1 cellular context compared by ENCODE assay signal in genomic region chr17:61505846-61506627, GRCh38.
TF ChIP-seq lines count a peak whose summit lies in the region.

No MANE protein-coding gene starts in this region.

TF ChIP-seq in HepG2, 621 proteins besides CTCF, POLR2A, EP300 and RAD21 (continued from another document and continues in another):
- no peak for TF ChIP-seq ZSCAN5A (CRISPR knock-in tag; IDR thresholded peaks at IDR 0.05; ENCODE audit: borderline replicate concordance)
- no peak for TF ChIP-seq CREB1 (IDR thresholded peaks at IDR 0.05)
- no peak for TF ChIP-seq CREB1 (CRISPR knock-in tag; IDR thresholded peaks at IDR 0.05)
- TF ChIP-seq KMT2B (CRISPR knock-in tag; IDR thresholded peaks at IDR 0.05) = no peak
- TF ChIP-seq ESRRA (CRISPR knock-in tag; IDR thresholded peaks at IDR 0.05; ENCODE audit: low read depth) = no peak
- TF ChIP-seq ZNF18 (CRISPR knock-in tag; IDR thresholded peaks at IDR 0.05; ENCODE audit: insufficient replicate concordance) = peak; percentile 94
- no peak for TF ChIP-seq CHD4 (IDR thresholded peaks at IDR 0.05; ENCODE audit: borderline replicate concordance, low read length)
- no peak for TF ChIP-seq HNRNPL (IDR thresholded peaks at IDR 0.05; ENCODE audit: low read depth, low read length)
- TF ChIP-seq ZNF746 (CRISPR knock-in tag; IDR thresholded peaks at IDR 0.05) = no peak
- TF ChIP-seq TBX3 (IDR thresholded peaks at IDR 0.05; ENCODE audit: borderline replicate concordance) = no peak
- peak; percentile 59 for TF ChIP-seq TEAD3 (CRISPR knock-in tag; optimal IDR thresholded peaks at IDR 0.05; ENCODE audit: borderline replicate concordance)
- no peak for TF ChIP-seq MLLT10 (CRISPR knock-in tag; IDR thresholded peaks at IDR 0.05)
- TF ChIP-seq SNAPC2 (CRISPR knock-in tag; IDR thresholded peaks at IDR 0.05) = no peak
- 0 out of 2 replicates have a peak, but pooled peaks have one; percentile 18 for TF ChIP-seq ZNF605 (CRISPR knock-in tag; IDR thresholded peaks at IDR 0.05)
- TF ChIP-seq MIER3 (CRISPR knock-in tag; IDR thresholded peaks at IDR 0.05; ENCODE audit: borderline replicate concordance) = no peak
- TF ChIP-seq ZNF512 (CRISPR knock-in tag; IDR thresholded peaks at IDR 0.05) = peak; percentile 90; the same call in 1 of the 2 replicates
- peak; percentile 74; the same call in 1 of the 2 replicates for TF ChIP-seq ZNF512B (CRISPR knock-in tag; IDR thresholded peaks at IDR 0.05; ENCODE audit: borderline replicate concordance)
- no peak for TF ChIP-seq MAX (IDR thresholded peaks at IDR 0.05)
- TF ChIP-seq TFDP1 (CRISPR knock-in tag; IDR thresholded peaks at IDR 0.05; ENCODE audit: borderline replicate concordance) = no peak
- no peak for TF ChIP-seq ZNF597 (CRISPR knock-in tag; IDR thresholded peaks at IDR 0.05)
- TF ChIP-seq KDM6A (CRISPR knock-in tag; IDR thresholded peaks at IDR 0.05; ENCODE audit: low read depth) = no peak
- no peak for TF ChIP-seq TIGD3 (CRISPR knock-in tag; IDR thresholded peaks at IDR 0.05; ENCODE audit: borderline replicate concordance)
- TF ChIP-seq PCBP2 (optimal IDR thresholded peaks at IDR 0.05; ENCODE audit: low read depth, low read length, poor library complexity, severe bottlenecking) = no peak
- TF ChIP-seq GLMP (CRISPR knock-in tag; IDR thresholded peaks at IDR 0.05; ENCODE audit: borderline replicate concordance) = no peak
- peak; percentile 45; the same call in 1 of the 2 replicates for TF ChIP-seq ZNF292 (CRISPR knock-in tag; IDR thresholded peaks at IDR 0.05; ENCODE audit: borderline replicate concordance, low read depth)
- no peak for TF ChIP-seq ZNF281 (CRISPR knock-in tag; IDR thresholded peaks at IDR 0.05; ENCODE audit: borderline replicate concordance)
- TF ChIP-seq ARID4A (CRISPR knock-in tag; IDR thresholded peaks at IDR 0.05; ENCODE audit: borderline replicate concordance) = no peak; the same call in 1 of the 2 replicates
- TF ChIP-seq ZBTB8A (CRISPR knock-in tag; IDR thresholded peaks at IDR 0.05; ENCODE audit: borderline replicate concordance, low read depth) = no peak
- no peak for TF ChIP-seq GMEB2 (CRISPR knock-in tag; IDR thresholded peaks at IDR 0.05; ENCODE audit: low read depth)
- no peak for TF ChIP-seq SUZ12 (IDR thresholded peaks at IDR 0.05; ENCODE audit: low read depth, low read length)
- TF ChIP-seq SIN3A (IDR thresholded peaks at IDR 0.05; ENCODE audit: borderline replicate concordance, low read depth, low read length) = no peak
- no peak for TF ChIP-seq BORCS8-MEF2B (CRISPR knock-in tag; IDR thresholded peaks at IDR 0.05)
- no peak for TF ChIP-seq PHF20 (CRISPR knock-in tag; IDR thresholded peaks at IDR 0.05)
- TF ChIP-seq PPARG (CRISPR knock-in tag; conservative IDR thresholded peaks at IDR 0.05) = peak; percentile 68; the same call in 1 of the 2 replicates
- no peak for TF ChIP-seq ZNF326 (CRISPR knock-in tag; IDR thresholded peaks at IDR 0.05; ENCODE audit: borderline replicate concordance)
- no peak for TF ChIP-seq STAT5B (CRISPR knock-in tag; IDR thresholded peaks at IDR 0.05)
- no peak for TF ChIP-seq ZNF441 (CRISPR knock-in tag; IDR thresholded peaks at IDR 0.05; ENCODE audit: borderline replicate concordance)
